Comparison of ENCODE assay signal across 11 cellular contexts in the genomic region with DNA sequence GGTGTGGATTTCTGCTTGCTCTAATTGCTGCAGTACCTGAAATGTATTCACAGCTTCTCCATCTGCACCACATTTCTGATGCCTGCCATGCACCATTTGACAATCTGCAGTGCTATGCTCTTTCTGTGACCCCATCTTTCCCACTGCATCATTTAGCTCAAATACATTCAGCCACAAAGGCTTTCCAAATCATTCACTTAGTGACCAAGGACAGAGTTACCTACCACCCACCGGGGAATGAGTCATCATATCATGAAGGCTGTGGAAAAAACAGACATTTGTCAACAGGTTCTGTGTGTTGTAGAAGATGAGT.
DNase-seq lines count a peak whose midpoint lies in the region; ATAC-seq and TF ChIP-seq lines count a peak whose summit lies in the region.
"Had no signal": no experiment of that assay in that cellular context is flagged by ENCODE, and none has a peak within 500 bp of the region (broad histone marks: within the 10 kb centered on the region; RNA-seq: fewer than 3 reads in every experiment).

No MANE protein-coding gene starts in this region.

- no peaks in the 10 kb centered on the region for H3K9me2 ChIP-seq in GM23248 (ENCODE audit: insufficient read depth)
- no peaks in the 10 kb centered on the region for H3K9me2 ChIP-seq in PC-3 (replicated peaks; ENCODE audit: low read length)

- WGBS in GM23248 (ENCODE audit: low coverage in 1 of 2, low lambda C conversion rate in 2 of 2, missing lambda C conversion rate in 2 of 2), 2 experiments: 0 to 9% methylated on average over 1 of the region's 1 CpG

- peak; percentile 3 for DNase-seq in GM10266 (ENCODE audit: extremely low spot score)
- DNase-seq in GM23248: peak; percentile 10
- DNase-seq in PC-3: peak; percentile 37
- peak; percentile 19 for DNase-seq in left kidney (ENCODE audit: low read depth, low spot score)
- DNase-seq in HPDE6-E6E7 (ENCODE audit: extremely low spot score): no peak
- no peak for DNase-seq in DMS79 treated with DMSO at 0.1 percent for 48 hours (lab: John Stamatoyannopoulos, UW)
- DNase-seq in activated CD4-positive, alpha-beta T cell treated with anti-CD3 and anti-CD28 coated beads, Interleukin-2, amount 50 U/mL, for 1 hour: no peak
- no peak for DNase-seq in midbrain (lab: John Stamatoyannopoulos, UW)
- DNase-seq: stimulated activated CD4-positive, alpha-beta T cell treated with anti-CD3 and anti-CD28 coated beads, Interleukin-1b, Interleukin-23, amount 100 ng/mL, for 48 hours had no signal

- no peaks in the 10 kb centered on the region for H3K79me2 ChIP-seq in GM23248 (ENCODE audit: insufficient read depth)
- H3K79me2 ChIP-seq in PC-3 (ENCODE audit: low read length): no peaks in the 10 kb centered on the region

- intact Hi-C loops in PC-3 (cut with micrococcal nuclease): no loop called here

- H4K20me1 ChIP-seq in GM23248 (ENCODE audit: insufficient read depth) (no peaks in the 10 kb centered on the region), PC-3 (ENCODE audit: low read length) (no peaks in the 10 kb centered on the region)

- BruUV-seq in PC-3 (replicated peaks; lab: Mats Ljungman, UMichigan): no TSS peak

- ATAC-seq in PC-3: no peak

- TF ChIP-seq CTCF in GM10266 (IDR thresholded peaks at IDR 0.05; ENCODE audit: control insufficient read depth, insufficient read depth, low read depth, missing control alignments) (no peak), PC-3 (conservative IDR thresholded peaks at IDR 0.05; ENCODE audit: low read depth, low read length) (no peak)

- H3K4me2 ChIP-seq in GM23248 (ENCODE audit: unreplicated experiment): no peak overlapping the region
- H3K4me2 ChIP-seq in PC-3 (ENCODE audit: low read length): no peak overlapping the region

- in situ Hi-C loops in GM23248 (cut with MboI): no loop called here

- POLR2A ChIA-PET in PC-3 (lab: Charles Lee; ENCODE audit: unreplicated experiment): no interaction called here

- H2AFZ ChIP-seq in GM23248 (no peak overlapping the region), PC-3 (ENCODE audit: low read length) (no peak overlapping the region)

- H3K9me3 ChIP-seq in GM23248 (ENCODE audit: low read depth) (no peaks in the 10 kb centered on the region), PC-3 (ENCODE audit: low read length) (no peaks in the 10 kb centered on the region)

- H3K27ac ChIP-seq in GM23248: no peak overlapping the region
- no peak overlapping the region for H3K27ac ChIP-seq in PC-3 (ENCODE audit: low read length)
- H3K27ac ChIP-seq: epithelial cell of prostate, SK-N-MC had no signal

- H3K4me1 ChIP-seq in GM23248 (ENCODE audit: insufficient read depth): no peaks in the 10 kb centered on the region
- no peaks in the 10 kb centered on the region for H3K4me1 ChIP-seq in PC-3 (ENCODE audit: insufficient read depth, low read length)

- H3K36me3 ChIP-seq in GM23248 (ENCODE audit: low read depth): no peaks in the 10 kb centered on the region
- H3K36me3 ChIP-seq in PC-3 (ENCODE audit: low read depth, low read length): no peaks in the 10 kb centered on the region

- H3K9ac ChIP-seq in GM23248: no peak overlapping the region
- H3K9ac ChIP-seq in PC-3 (ENCODE audit: low read length): no peak overlapping the region

- H3K4me3 ChIP-seq in GM23248: no peak overlapping the region
- no peak overlapping the region for H3K4me3 ChIP-seq in PC-3 (ENCODE audit: low read length)
- H3K4me3 ChIP-seq: SK-N-MC had no signal

- CTCF ChIA-PET in PC-3 (lab: Charles Lee): no interaction called here

- H3K27me3 ChIP-seq in GM23248 (replicated peaks; ENCODE audit: insufficient read depth): no peaks in the 10 kb centered on the region
- no peaks in the 10 kb centered on the region for H3K27me3 ChIP-seq in PC-3 (ENCODE audit: low read length)

- H3F3A ChIP-seq in GM23248 (ENCODE audit: insufficient read depth): no peaks in the 10 kb centered on the region
- no peaks in the 10 kb centered on the region for H3F3A ChIP-seq in PC-3 (ENCODE audit: low read length, unreplicated experiment)

Comparison
In these comparisons a context has a peak if more than half of its experiments do, and no peak if none do; other contexts are left out.
1. DNase-seq: peak in GM10266 (single experiment), GM23248 (single experiment), PC-3 (single experiment) and left kidney (single experiment); none in HPDE6-E6E7 (single experiment), DMS79 treated with DMSO at 0.1 percent for 48 hours (single experiment), activated CD4-positive, alpha-beta T cell treated with anti-CD3 and anti-CD28 coated beads, Interleukin-2, amount 50 U/mL, for 1 hour (single experiment) and midbrain (single experiment).